Comparison of ENCODE assay signal across 1 cellular context in genomic region chr1:230658103-230658502, GRCh38.
TF ChIP-seq lines count a peak whose summit lies in the region.
"Not testable (repeated sequence)": the region's sequence is repeated elsewhere in the genome, so short reads cannot be mapped to it uniquely, and the experiment has no call there.

No MANE protein-coding gene starts in this region.

TF ChIP-seq in HepG2, 621 proteins besides CTCF, POLR2A, EP300 and RAD21:
- TF ChIP-seq RARA (CRISPR knock-in tag; IDR thresholded peaks at IDR 0.05) (0 out of 2 replicates have a peak, but pooled peaks have one; percentile 28), GATAD2A (CRISPR knock-in tag; IDR thresholded peaks at IDR 0.05) (peak; percentile 54), ESRRA (CRISPR knock-in tag; IDR thresholded peaks at IDR 0.05; ENCODE audit: low read depth) (0 out of 2 replicates have a peak, but pooled peaks have one; percentile 32), ZSCAN31 (CRISPR knock-in tag; IDR thresholded peaks at IDR 0.05; ENCODE audit: low read depth) (0 out of 2 replicates have a peak, but pooled peaks have one; percentile 40), SOX6 (CRISPR knock-in tag; IDR thresholded peaks at IDR 0.05) (peak; percentile 63), ZNF770 (CRISPR knock-in tag; IDR thresholded peaks at IDR 0.05) (peak; percentile 35; the same call in 1 of the 2 replicates), TEAD3 (CRISPR knock-in tag; optimal IDR thresholded peaks at IDR 0.05; ENCODE audit: borderline replicate concordance) (peak; percentile 84), TCF7 (IDR thresholded peaks at IDR 0.05; ENCODE audit: low read depth) (peak; percentile 55), SAP130 (CRISPR knock-in tag; IDR thresholded peaks at IDR 0.05; ENCODE audit: low read depth) (peak; percentile 28; the same call in 1 of the 2 replicates), PITX1 (CRISPR knock-in tag; IDR thresholded peaks at IDR 0.05) (peak; percentile 18; the same call in 1 of the 2 replicates), ZBTB7B (CRISPR knock-in tag; IDR thresholded peaks at IDR 0.05) (peak; percentile 79), ZNF292 (CRISPR knock-in tag; IDR thresholded peaks at IDR 0.05; ENCODE audit: borderline replicate concordance, low read depth) (peak; percentile 59; the same call in 1 of the 2 replicates), POGZ (CRISPR knock-in tag; IDR thresholded peaks at IDR 0.05) (0 out of 2 replicates have a peak, but pooled peaks have one; percentile 26), SOX13 (CRISPR knock-in tag; conservative IDR thresholded peaks at IDR 0.05 in 1 of 2, IDR thresholded peaks at IDR 0.05 in 1 of 2) (peak in 1 of 2 experiments; percentile 32; a peak in 1 of 4 replicates), CEBPG (CRISPR knock-in tag; IDR thresholded peaks at IDR 0.05) (peak; percentile 40; the same call in 1 of the 2 replicates), NR2F6 (CRISPR knock-in tag; IDR thresholded peaks at IDR 0.05) (peak; percentile 47; the same call in 1 of the 2 replicates), ZNF644 (CRISPR knock-in tag; IDR thresholded peaks at IDR 0.05; ENCODE audit: low read depth) (peak; percentile 57; the same call in 1 of the 2 replicates), SOX5 (CRISPR knock-in tag; IDR thresholded peaks at IDR 0.05; ENCODE audit: borderline replicate concordance) (0 out of 2 replicates have a peak, but pooled peaks have one; percentile 40), HNF4A (CRISPR knock-in tag; IDR thresholded peaks at IDR 0.05) (peak; percentile 69), MED1 (CRISPR knock-in tag; IDR thresholded peaks at IDR 0.05) (peak; percentile 36), ZFX (CRISPR knock-in tag; IDR thresholded peaks at IDR 0.05; ENCODE audit: low read depth) (peak; percentile 19; the same call in 1 of the 2 replicates), ARID5B (CRISPR knock-in tag; IDR thresholded peaks at IDR 0.05) (peak; percentile 61), TBX2 (CRISPR knock-in tag; IDR thresholded peaks at IDR 0.05; ENCODE audit: borderline replicate concordance) (peak; percentile 46; the same call in 1 of the 2 replicates), HDAC1 (CRISPR knock-in tag; IDR thresholded peaks at IDR 0.05) (0 out of 2 replicates have a peak, but pooled peaks have one; percentile 46), ZNF205 (CRISPR knock-in tag; IDR thresholded peaks at IDR 0.05) (0 out of 2 replicates have a peak, but pooled peaks have one; percentile 28), SALL1 (CRISPR knock-in tag; IDR thresholded peaks at IDR 0.05) (peak; percentile 63), KAT7 (CRISPR knock-in tag; IDR thresholded peaks at IDR 0.05; ENCODE audit: borderline replicate concordance) (0 out of 2 replicates have a peak, but pooled peaks have one; percentile 35), PAXIP1 (CRISPR knock-in tag; conservative IDR thresholded peaks at IDR 0.05) (peak; percentile 76), ZMYM4 (CRISPR knock-in tag; IDR thresholded peaks at IDR 0.05) (0 out of 2 replicates have a peak, but pooled peaks have one; percentile 41), ZNF777 (CRISPR knock-in tag; IDR thresholded peaks at IDR 0.05) (0 out of 2 replicates have a peak, but pooled peaks have one; percentile 22)
- TF ChIP-seq SOX6, SOX13, NR2F6 (IDR thresholded peaks at IDR 0.05): not testable (repeated sequence)
- TF ChIP-seq, protein P1, sequence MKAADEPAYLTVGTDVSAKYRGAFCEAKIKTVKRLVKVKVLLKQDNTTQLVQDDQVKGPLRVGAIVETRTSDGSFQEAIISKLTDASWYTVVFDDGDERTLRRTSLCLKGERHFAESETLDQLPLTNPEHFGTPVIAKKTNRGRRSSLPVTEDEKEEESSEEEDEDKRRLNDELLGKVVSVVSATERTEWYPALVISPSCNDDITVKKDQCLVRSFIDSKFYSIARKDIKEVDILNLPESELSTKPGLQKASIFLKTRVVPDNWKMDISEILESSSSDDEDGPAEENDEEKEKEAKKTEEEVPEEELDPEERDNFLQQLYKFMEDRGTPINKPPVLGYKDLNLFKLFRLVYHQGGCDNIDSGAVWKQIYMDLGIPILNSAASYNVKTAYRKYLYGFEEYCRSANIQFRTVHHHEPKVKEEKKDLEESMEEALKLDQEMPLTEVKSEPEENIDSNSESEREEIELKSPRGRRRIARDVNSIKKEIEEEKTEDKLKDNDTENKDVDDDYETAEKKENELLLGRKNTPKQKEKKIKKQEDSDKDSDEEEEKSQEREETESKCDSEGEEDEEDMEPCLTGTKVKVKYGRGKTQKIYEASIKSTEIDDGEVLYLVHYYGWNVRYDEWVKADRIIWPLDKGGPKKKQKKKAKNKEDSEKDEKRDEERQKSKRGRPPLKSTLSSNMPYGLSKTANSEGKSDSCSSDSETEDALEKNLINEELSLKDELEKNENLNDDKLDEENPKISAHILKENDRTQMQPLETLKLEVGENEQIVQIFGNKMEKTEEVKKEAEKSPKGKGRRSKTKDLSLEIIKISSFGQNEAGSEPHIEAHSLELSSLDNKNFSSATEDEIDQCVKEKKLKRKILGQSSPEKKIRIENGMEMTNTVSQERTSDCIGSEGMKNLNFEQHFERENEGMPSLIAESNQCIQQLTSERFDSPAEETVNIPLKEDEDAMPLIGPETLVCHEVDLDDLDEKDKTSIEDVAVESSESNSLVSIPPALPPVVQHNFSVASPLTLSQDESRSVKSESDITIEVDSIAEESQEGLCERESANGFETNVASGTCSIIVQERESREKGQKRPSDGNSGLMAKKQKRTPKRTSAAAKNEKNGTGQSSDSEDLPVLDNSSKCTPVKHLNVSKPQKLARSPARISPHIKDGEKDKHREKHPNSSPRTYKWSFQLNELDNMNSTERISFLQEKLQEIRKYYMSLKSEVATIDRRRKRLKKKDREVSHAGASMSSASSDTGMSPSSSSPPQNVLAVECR (CRISPR knock-in tag; IDR thresholded peaks at IDR 0.05; ENCODE audit: borderline replicate concordance): peak; percentile 18; the same call in 1 of the 2 replicates
- TF ChIP-seq, protein P2, sequence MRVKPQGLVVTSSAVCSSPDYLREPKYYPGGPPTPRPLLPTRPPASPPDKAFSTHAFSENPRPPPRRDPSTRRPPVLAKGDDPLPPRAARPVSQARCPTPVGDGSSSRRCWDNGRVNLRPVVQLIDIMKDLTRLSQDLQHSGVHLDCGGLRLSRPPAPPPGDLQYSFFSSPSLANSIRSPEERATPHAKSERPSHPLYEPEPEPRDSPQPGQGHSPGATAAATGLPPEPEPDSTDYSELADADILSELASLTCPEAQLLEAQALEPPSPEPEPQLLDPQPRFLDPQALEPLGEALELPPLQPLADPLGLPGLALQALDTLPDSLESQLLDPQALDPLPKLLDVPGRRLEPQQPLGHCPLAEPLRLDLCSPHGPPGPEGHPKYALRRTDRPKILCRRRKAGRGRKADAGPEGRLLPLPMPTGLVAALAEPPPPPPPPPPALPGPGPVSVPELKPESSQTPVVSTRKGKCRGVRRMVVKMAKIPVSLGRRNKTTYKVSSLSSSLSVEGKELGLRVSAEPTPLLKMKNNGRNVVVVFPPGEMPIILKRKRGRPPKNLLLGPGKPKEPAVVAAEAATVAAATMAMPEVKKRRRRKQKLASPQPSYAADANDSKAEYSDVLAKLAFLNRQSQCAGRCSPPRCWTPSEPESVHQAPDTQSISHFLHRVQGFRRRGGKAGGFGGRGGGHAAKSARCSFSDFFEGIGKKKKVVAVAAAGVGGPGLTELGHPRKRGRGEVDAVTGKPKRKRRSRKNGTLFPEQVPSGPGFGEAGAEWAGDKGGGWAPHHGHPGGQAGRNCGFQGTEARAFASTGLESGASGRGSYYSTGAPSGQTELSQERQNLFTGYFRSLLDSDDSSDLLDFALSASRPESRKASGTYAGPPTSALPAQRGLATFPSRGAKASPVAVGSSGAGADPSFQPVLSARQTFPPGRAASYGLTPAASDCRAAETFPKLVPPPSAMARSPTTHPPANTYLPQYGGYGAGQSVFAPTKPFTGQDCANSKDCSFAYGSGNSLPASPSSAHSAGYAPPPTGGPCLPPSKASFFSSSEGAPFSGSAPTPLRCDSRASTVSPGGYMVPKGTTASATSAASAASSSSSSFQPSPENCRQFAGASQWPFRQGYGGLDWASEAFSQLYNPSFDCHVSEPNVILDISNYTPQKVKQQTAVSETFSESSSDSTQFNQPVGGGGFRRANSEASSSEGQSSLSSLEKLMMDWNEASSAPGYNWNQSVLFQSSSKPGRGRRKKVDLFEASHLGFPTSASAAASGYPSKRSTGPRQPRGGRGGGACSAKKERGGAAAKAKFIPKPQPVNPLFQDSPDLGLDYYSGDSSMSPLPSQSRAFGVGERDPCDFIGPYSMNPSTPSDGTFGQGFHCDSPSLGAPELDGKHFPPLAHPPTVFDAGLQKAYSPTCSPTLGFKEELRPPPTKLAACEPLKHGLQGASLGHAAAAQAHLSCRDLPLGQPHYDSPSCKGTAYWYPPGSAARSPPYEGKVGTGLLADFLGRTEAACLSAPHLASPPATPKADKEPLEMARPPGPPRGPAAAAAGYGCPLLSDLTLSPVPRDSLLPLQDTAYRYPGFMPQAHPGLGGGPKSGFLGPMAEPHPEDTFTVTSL (CRISPR knock-in tag; IDR thresholded peaks at IDR 0.05; ENCODE audit: borderline replicate concordance): 0 out of 2 replicates have a peak, but pooled peaks have one; percentile 39
- TF ChIP-seq, protein P3, sequence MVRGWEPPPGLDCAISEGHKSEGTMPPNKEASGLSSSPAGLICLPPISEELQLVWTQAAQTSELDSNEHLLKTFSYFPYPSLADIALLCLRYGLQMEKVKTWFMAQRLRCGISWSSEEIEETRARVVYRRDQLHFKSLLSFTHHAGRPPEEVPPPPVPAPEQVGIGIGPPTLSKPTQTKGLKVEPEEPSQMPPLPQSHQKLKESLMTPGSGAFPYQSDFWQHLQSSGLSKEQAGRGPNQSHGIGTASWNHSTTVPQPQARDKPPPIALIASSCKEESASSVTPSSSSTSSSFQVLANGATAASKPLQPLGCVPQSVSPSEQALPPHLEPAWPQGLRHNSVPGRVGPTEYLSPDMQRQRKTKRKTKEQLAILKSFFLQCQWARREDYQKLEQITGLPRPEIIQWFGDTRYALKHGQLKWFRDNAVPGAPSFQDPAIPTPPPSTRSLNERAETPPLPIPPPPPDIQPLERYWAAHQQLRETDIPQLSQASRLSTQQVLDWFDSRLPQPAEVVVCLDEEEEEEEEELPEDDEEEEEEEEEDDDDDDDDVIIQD (CRISPR knock-in tag; IDR thresholded peaks at IDR 0.05; ENCODE audit: low read depth): peak; percentile 11; the same call in 1 of the 2 replicates
TF ChIP-seq in HepG2: peak in this region for 33; not testable (repeated sequence) for 588.
